ENCODE assay signal across 1 cellular context in the genomic region with DNA sequence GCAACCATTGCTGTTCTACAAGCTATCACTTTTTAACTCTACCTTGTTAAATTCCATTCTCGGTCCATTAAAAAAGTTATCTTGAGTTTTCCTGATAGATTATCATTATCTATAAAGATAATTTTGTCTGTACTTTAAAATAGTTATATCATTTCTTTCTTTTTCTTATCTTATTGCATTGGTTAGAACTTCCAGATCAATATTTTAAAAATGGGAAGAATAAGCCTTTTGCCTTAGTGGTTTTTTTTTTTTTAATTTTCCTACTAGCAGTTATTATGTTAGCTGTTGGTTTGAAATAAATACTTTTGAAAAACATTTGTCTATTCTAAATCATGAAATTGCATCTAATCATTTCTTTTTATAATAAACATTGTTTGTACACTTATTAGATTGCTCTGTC.
TF ChIP-seq lines count a peak whose summit lies in the region.

No MANE protein-coding gene starts in this region.

TF ChIP-seq in K562, 482 proteins besides CTCF, POLR2A, EP300 and RAD21 (continued from another document):
- TF ChIP-seq, protein P1, sequence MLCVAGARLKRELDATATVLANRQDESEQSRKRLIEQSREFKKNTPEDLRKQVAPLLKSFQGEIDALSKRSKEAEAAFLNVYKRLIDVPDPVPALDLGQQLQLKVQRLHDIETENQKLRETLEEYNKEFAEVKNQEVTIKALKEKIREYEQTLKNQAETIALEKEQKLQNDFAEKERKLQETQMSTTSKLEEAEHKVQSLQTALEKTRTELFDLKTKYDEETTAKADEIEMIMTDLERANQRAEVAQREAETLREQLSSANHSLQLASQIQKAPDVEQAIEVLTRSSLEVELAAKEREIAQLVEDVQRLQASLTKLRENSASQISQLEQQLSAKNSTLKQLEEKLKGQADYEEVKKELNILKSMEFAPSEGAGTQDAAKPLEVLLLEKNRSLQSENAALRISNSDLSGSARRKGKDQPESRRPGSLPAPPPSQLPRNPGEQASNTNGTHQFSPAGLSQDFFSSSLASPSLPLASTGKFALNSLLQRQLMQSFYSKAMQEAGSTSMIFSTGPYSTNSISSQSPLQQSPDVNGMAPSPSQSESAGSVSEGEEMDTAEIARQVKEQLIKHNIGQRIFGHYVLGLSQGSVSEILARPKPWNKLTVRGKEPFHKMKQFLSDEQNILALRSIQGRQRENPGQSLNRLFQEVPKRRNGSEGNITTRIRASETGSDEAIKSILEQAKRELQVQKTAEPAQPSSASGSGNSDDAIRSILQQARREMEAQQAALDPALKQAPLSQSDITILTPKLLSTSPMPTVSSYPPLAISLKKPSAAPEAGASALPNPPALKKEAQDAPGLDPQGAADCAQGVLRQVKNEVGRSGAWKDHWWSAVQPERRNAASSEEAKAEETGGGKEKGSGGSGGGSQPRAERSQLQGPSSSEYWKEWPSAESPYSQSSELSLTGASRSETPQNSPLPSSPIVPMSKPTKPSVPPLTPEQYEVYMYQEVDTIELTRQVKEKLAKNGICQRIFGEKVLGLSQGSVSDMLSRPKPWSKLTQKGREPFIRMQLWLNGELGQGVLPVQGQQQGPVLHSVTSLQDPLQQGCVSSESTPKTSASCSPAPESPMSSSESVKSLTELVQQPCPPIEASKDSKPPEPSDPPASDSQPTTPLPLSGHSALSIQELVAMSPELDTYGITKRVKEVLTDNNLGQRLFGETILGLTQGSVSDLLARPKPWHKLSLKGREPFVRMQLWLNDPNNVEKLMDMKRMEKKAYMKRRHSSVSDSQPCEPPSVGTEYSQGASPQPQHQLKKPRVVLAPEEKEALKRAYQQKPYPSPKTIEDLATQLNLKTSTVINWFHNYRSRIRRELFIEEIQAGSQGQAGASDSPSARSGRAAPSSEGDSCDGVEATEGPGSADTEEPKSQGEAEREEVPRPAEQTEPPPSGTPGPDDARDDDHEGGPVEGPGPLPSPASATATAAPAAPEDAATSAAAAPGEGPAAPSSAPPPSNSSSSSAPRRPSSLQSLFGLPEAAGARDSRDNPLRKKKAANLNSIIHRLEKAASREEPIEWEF (CRISPR knock-in tag; IDR thresholded peaks at IDR 0.05) = no peak
- no peak for TF ChIP-seq SMC3 (conservative IDR thresholded peaks at IDR 0.05; ENCODE audit: insufficient read depth, low read depth, low read length)
- TF ChIP-seq BRCA1 (IDR thresholded peaks at IDR 0.05) = no peak
- no peak for TF ChIP-seq BRCA1 (CRISPR knock-in tag; IDR thresholded peaks at IDR 0.05)
- no peak for TF ChIP-seq SMARCC2 (IDR thresholded peaks at IDR 0.05; ENCODE audit: low read depth)
- TF ChIP-seq LARP7 (IDR thresholded peaks at IDR 0.05) = no peak
- TF ChIP-seq, protein P2, sequence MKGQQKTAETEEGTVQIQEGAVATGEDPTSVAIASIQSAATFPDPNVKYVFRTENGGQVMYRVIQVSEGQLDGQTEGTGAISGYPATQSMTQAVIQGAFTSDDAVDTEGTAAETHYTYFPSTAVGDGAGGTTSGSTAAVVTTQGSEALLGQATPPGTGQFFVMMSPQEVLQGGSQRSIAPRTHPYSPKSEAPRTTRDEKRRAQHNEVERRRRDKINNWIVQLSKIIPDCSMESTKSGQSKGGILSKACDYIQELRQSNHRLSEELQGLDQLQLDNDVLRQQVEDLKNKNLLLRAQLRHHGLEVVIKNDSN (CRISPR knock-in tag; IDR thresholded peaks at IDR 0.05) = no peak
- no peak for TF ChIP-seq GTF2F1 (IDR thresholded peaks at IDR 0.05; ENCODE audit: low read depth, low read length)
- TF ChIP-seq RBM25 (IDR thresholded peaks at IDR 0.05; ENCODE audit: low read depth, low read length, severe bottlenecking) = peak; percentile 53
- TF ChIP-seq ZNF12 (CRISPR knock-in tag; IDR thresholded peaks at IDR 0.05) = no peak
- TF ChIP-seq, protein P3, sequence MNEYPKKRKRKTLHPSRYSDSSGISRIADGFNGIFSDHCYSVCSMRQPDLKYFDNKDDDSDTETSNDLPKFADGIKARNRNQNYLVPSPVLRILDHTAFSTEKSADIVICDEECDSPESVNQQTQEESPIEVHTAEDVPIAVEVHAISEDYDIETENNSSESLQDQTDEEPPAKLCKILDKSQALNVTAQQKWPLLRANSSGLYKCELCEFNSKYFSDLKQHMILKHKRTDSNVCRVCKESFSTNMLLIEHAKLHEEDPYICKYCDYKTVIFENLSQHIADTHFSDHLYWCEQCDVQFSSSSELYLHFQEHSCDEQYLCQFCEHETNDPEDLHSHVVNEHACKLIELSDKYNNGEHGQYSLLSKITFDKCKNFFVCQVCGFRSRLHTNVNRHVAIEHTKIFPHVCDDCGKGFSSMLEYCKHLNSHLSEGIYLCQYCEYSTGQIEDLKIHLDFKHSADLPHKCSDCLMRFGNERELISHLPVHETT (CRISPR knock-in tag; conservative IDR thresholded peaks at IDR 0.05 in 1 of 2, IDR thresholded peaks at IDR 0.05 in 1 of 2) = no peak
- no peak for TF ChIP-seq ZNF766 (CRISPR knock-in tag; conservative IDR thresholded peaks at IDR 0.05)
- no peak for TF ChIP-seq ERF (CRISPR knock-in tag; IDR thresholded peaks at IDR 0.05)
- TF ChIP-seq NFIX (CRISPR knock-in tag; IDR thresholded peaks at IDR 0.05; ENCODE audit: low read depth) = no peak
